In genomic region chr11:44351898-44352498, GRCh38 we compare ENCODE assay signal across 14 cellular contexts. TPM values are rescaled to one million over a fixed set of nuclear protein-coding genes. Genes with fewer than 3 reads are reported as not detected.
DNase-seq lines count a peak whose midpoint lies in the region; TF ChIP-seq lines count a peak whose summit lies in the region.
"Had no signal": no experiment of that assay in that cellular context is flagged by ENCODE, and none has a peak within 500 bp of the region (broad histone marks: within the 10 kb centered on the region; RNA-seq: fewer than 3 reads in every experiment).

No MANE protein-coding gene starts in this region.

- intact Hi-C loops in dorsolateral prefrontal cortex (cut with DNase I): no loop called here

- peaks cover 0 to 21% (median 0%) of the 10 kb centered on the region in 45 donors for H3K27me3 ChIP-seq in dorsolateral prefrontal cortex
- H3K27me3 ChIP-seq: SJSA1 had no signal

- H3K4me1 Mint-ChIP-seq in chondrocyte (ENCODE audit: low read depth) (no peaks in the 10 kb centered on the region), neural crest cell (peaks cover 20% of the 10 kb centered on the region), immature natural killer cell (no peaks in the 10 kb centered on the region)

- peak; percentile 35 for DNase-seq in DMS 273 (lab: John Stamatoyannopoulos, UW; ENCODE audit: unreplicated experiment)
- DNase-seq in DMS 273 treated with DMSO at 0.1 percent for 48 hours (lab: John Stamatoyannopoulos, UW): no peak
- DNase-seq in Kasumi-1 (lab: John Stamatoyannopoulos, UW): peak; percentile 7 to 18
- no peak for DNase-seq in chondrocyte (ENCODE audit: low spot score)
- no peak for DNase-seq in neural crest cell (ENCODE audit: low read depth, low spot score)
- DNase-seq in T1000 (lab: John Stamatoyannopoulos, UW): no peak
- DNase-seq in immature natural killer cell: no peak
- no peak for DNase-seq in dorsolateral prefrontal cortex
- DNase-seq: activated T-cell treated with anti-CD3 and anti-CD28 coated beads, Interleukin-2, amount 50 U/mL, for 1 hour; Caco-2; GOT3; NCI-H524 treated with DMSO at 0.1 percent for 48 hours had no signal

- H3K36me3 Mint-ChIP-seq in chondrocyte (ENCODE audit: low read depth) (no peaks in the 10 kb centered on the region), neural crest cell (ENCODE audit: low read depth) (no peaks in the 10 kb centered on the region), immature natural killer cell (no peaks in the 10 kb centered on the region)

- H3K4me3 ChIP-seq in dorsolateral prefrontal cortex: no peak overlapping the region
- H3K4me3 ChIP-seq: SJSA1, skin epidermis had no signal

- H3K27ac Mint-ChIP-seq in chondrocyte (ENCODE audit: unreplicated experiment) (no peak overlapping the region), neural crest cell (ENCODE audit: unreplicated experiment) (no peak overlapping the region), immature natural killer cell (no peak overlapping the region)

- H3K4me3 Mint-ChIP-seq in chondrocyte (ENCODE audit: unreplicated experiment) (no peak overlapping the region), neural crest cell (no peak overlapping the region), immature natural killer cell (no peak overlapping the region)

- TF ChIP-seq CTCF in chondrocyte (IDR thresholded peaks at IDR 0.05) (peak; percentile 47), neural crest cell (conservative IDR thresholded peaks at IDR 0.05) (peak; percentile 24), dorsolateral prefrontal cortex (IDR thresholded peaks at IDR 0.05 in 54 of 56, conservative IDR thresholded peaks at IDR 0.05 in 2 of 56; ENCODE audit: low read depth in 1 of 56, partially characterized antibody in 56 of 56) (peak in 1 of 56 donors; percentile 12)

- peaks cover 20% of the 10 kb centered on the region for H3K27me3 Mint-ChIP-seq in chondrocyte (ENCODE audit: low read depth)
- peaks cover 23% of the 10 kb centered on the region for H3K27me3 Mint-ChIP-seq in neural crest cell (ENCODE audit: low read depth)
- H3K27me3 Mint-ChIP-seq in immature natural killer cell (ENCODE audit: low read depth in 3 of 3): peaks cover 3 to 14% (median 7%) of the 10 kb centered on the region in 3 donors

- H3K27ac ChIP-seq in dorsolateral prefrontal cortex: no peak overlapping the region
- H3K27ac ChIP-seq: SJSA1, skin epidermis had no signal

- H3K9me3 Mint-ChIP-seq in chondrocyte (ENCODE audit: low read depth) (no peaks in the 10 kb centered on the region), neural crest cell (no peaks in the 10 kb centered on the region), immature natural killer cell (no peaks in the 10 kb centered on the region)

RNA-seq across cellular contexts. Expression of gene ALX4, which starts 42.1 kb away (rescaled TPM):
- total RNA-seq in chondrocyte: 0.08 to 0.22 TPM in 2 of 3 replicates, not detected in the other
- 0.05 TPM in 2 replicates for total RNA-seq in neural crest cell
- polyA plus RNA-seq in immature natural killer cell: not detected
- total RNA-seq in dorsolateral prefrontal cortex: 1 to 10 TPM in 7 of 120 experiments, under 1 TPM in 83, not detected in 30; 0.06 to 2.1 (median 0.25) TPM

Comparison
In these comparisons a context has a peak if more than half of its experiments do, and no peak if none do; other contexts are left out.
1. DNase-seq: peak in DMS 273 (single experiment) and Kasumi-1 (2 of 2); none in DMS 273 treated with DMSO at 0.1 percent for 48 hours (single experiment), chondrocyte (single experiment), neural crest cell (single experiment), T1000 (single experiment), immature natural killer cell (0 of 3) and dorsolateral prefrontal cortex (0 of 10).